In genomic region chr2:142294225-142294624, GRCh38 we compare ENCODE assay signal across 34 cellular contexts.
"Had no signal": no experiment of that assay in that cellular context is flagged by ENCODE, and none has a peak within 500 bp of the region (broad histone marks: within the 10 kb centered on the region; RNA-seq: fewer than 3 reads in every experiment).

No MANE protein-coding gene starts in this region.

- H3K27ac ChIP-seq: KMS-11 had no signal

- H3K4me3 ChIP-seq: MG63 had no signal

- DNase-seq: Karpas-422, Kasumi-1, MG63, MM.1S, MV-4-11, NCI-H1048, NCI-H1092, NCI-H1092 treated with DMSO at 0.1 percent for 48 hours, NCI-H1105, NCI-H1105 treated with DMSO at 0.1 percent for 48 hours, NCI-H1417, NCI-H1417 treated with DMSO at 0.1 percent for 48 hours, NCI-H1436, NCI-H1436 treated with DMSO at 0.1 percent for 48 hours, NCI-H146, NCI-H1694, NCI-H1694 treated with DMSO at 0.1 percent for 48 hours, NCI-H187, NCI-H187 treated with DMSO at 0.1 percent for 48 hours, NCI-H1930, NCI-H2029, NCI-H2029 treated with DMSO at 0.1 percent for 48 hours, NCI-H2081, NCI-H2081 treated with DMSO at 0.1 percent for 48 hours, NCI-H2107, NCI-H2171, NCI-H2171 treated with DMSO at 0.1 percent for 48 hours, NCI-H2227 treated with DMSO at 0.1 percent for 48 hours, NCI-H226, NCI-H345, NCI-H446, NCI-H446 treated with DMSO at 0.1 percent for 48 hours, NCI-H510A had no signal

- H3K27me3 ChIP-seq: MG63 had no signal

- H3K9ac ChIP-seq: KMS-11 had no signal

- H3K4me2 ChIP-seq: KMS-11 had no signal

- H3K36me3 ChIP-seq: MG63 had no signal

- H3K9me3 ChIP-seq: MG63 had no signal
